Comparison of ENCODE assay signal across 4 cellular contexts in the genomic region with DNA sequence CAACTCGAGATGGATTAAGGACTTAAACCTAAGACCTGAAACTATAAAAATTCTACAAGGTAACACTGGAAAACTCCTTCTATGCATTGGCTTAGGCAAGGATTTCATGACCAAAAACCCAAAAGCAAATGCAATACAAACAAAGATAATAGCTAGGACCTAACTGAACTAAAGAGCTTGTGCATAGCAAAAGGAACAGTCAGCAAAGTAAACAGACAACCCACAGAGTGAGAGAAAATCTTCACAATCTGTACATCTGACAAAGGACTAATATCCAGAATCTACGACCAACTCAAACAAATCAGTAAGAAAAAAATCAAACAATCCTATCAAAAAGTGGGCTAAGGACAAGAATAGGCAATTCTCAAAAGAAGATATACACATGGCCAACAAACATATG. TPM values are rescaled to one million over a fixed set of nuclear protein-coding genes. Genes with fewer than 3 reads are reported as not detected.
"Had no signal": no experiment of that assay in that cellular context is flagged by ENCODE, and none has a peak within 500 bp of the region (broad histone marks: within the 10 kb centered on the region; RNA-seq: fewer than 3 reads in every experiment).

No MANE protein-coding gene starts in this region.

RNA-seq across cellular contexts. Expression of a gene that starts 21.5 kb away (rescaled TPM):
- total RNA-seq: HT1080, IMR-90 had no signal
- polyA plus RNA-seq: IgD-negative memory B cell, IMR-90 had no signal

RNA-seq across cellular contexts. Expression of a gene that starts 27.6 kb away (rescaled TPM):
- total RNA-seq: IMR-90, K562 had no signal
- polyA plus RNA-seq: IgD-negative memory B cell, IMR-90 had no signal
